ENCODE assay signal across 17 cellular contexts in the genomic region with DNA sequence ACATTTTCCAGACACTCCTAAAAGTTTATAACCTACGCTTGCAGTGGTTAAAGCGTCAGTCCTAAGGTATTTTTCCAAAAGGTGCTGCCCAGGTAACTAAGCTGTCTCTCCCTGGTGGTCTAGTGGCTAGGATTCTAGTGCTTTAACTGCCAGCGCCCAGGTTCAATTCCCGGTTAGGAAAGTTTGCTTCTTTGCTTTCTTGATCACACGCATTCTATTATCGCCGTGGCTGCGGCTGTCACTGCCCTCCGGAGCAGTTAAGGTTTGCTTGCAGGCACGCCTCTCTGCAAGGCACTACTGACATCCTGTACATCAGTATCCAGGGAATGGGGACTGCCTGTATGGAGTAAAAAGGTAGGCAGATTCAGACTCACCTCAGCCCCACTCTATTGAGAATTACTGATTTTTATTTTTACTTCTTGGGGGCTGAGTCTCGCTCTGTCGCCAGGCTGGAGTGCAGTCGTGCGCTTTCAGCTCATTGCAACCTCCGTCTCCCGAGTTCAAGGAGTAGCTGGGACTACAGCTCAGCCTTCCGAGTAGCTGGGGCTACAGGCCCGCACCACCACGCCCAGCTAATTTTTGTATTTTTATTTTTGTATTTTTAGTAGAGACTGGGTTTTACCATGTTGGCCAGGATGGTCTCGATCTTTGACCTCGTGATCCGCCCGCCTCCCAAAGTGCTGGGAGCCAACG. TPM values are rescaled to one million over a fixed set of nuclear protein-coding genes. Genes with fewer than 3 reads are reported as not detected.
A peak's percentile ranks its signal among the peaks of the same experiment; 100 is the strongest.
DNase-seq lines count a peak whose midpoint lies in the region; TF ChIP-seq lines count a peak whose summit lies in the region.
"Had no signal": no experiment of that assay in that cellular context is flagged by ENCODE, and none has a peak within 500 bp of the region (broad histone marks: within the 10 kb centered on the region; RNA-seq: fewer than 3 reads in every experiment).

No MANE protein-coding gene starts in this region.

- no peak overlapping the region for H3K27ac Mint-ChIP-seq in T-helper 2 cell treated with Interferon-gamma antibody and Interleukin-4, amounts not matched to agents 5 μg/mL and 100 μg/mL, for 36 hours
- no peak overlapping the region for H3K27ac Mint-ChIP-seq in chondrocyte (ENCODE audit: unreplicated experiment)
- H3K27ac Mint-ChIP-seq: dendritic cell treated with granulocyte-macrophage colony-stimulating factor and Interleukin-4, amounts not matched to agents 40 ng/mL and 50 ng/mL, for 4 days had no signal

- peaks cover 3% of the 10 kb centered on the region for H3K4me1 Mint-ChIP-seq in T-helper 2 cell treated with Interferon-gamma antibody and Interleukin-4, amounts not matched to agents 5 μg/mL and 100 μg/mL, for 36 hours (ENCODE audit: low read depth)
- H3K4me1 Mint-ChIP-seq in chondrocyte (ENCODE audit: low read depth), result peaks cover 15% of the 10 kb centered on the region

- H3K4me3 ChIP-seq in neural cell (ENCODE audit: low read length), result peak overlapping the region; percentile 52

- no peaks in the 10 kb centered on the region for H3K9me3 Mint-ChIP-seq in T-helper 2 cell treated with Interferon-gamma antibody and Interleukin-4, amounts not matched to agents 5 μg/mL and 100 μg/mL, for 36 hours
- no peaks in the 10 kb centered on the region for H3K9me3 Mint-ChIP-seq in chondrocyte (ENCODE audit: low read depth)
- H3K9me3 Mint-ChIP-seq: dendritic cell treated with granulocyte-macrophage colony-stimulating factor and Interleukin-4, amounts not matched to agents 40 ng/mL and 50 ng/mL, for 4 days had no signal

- no peak for DNase-seq in T-helper 2 cell treated with Interferon-gamma antibody and Interleukin-4, amounts not matched to agents 5 μg/mL and 100 μg/mL, for 36 hours (ENCODE audit: low spot score)
- DNase-seq in T-helper 2 cell (no peak), NCI-H2227 treated with DMSO at 0.1 percent for 48 hours (lab: John Stamatoyannopoulos, UW) (peak; percentile 23), chondrocyte (ENCODE audit: low spot score) (no peak), kidney glomerular epithelial cell (lab: John Stamatoyannopoulos, UW) (no peak), GM19238 (ENCODE audit: insufficient read length, low spot score) (no peak)
- DNase-seq in stimulated activated naive CD4-positive, alpha-beta T cell (lab: John Stamatoyannopoulos, UW), result no peak
- DNase-seq: activated CD4-positive, alpha-beta T cell treated with anti-CD3 and anti-CD28 coated beads for 48 hours; activated naive CD4-positive, alpha-beta T cell treated with Interleukin-2 at 50 U/mL for 16 hours; DND-41; KG1 had no signal

- TF ChIP-seq CTCF in chondrocyte (IDR thresholded peaks at IDR 0.05) (no peak), neural cell (IDR thresholded peaks at IDR 0.05; ENCODE audit: poor library complexity, severe bottlenecking) (no peak)

- H3K79me2 ChIP-seq in neural cell (replicated peaks; ENCODE audit: insufficient read depth, low read length), result no peaks in the 10 kb centered on the region

- H3K4me3 Mint-ChIP-seq in T-helper 2 cell treated with Interferon-gamma antibody and Interleukin-4, amounts not matched to agents 5 μg/mL and 100 μg/mL, for 36 hours, result peak overlapping the region; percentile 38
- H3K4me3 Mint-ChIP-seq in chondrocyte (ENCODE audit: unreplicated experiment), result peak overlapping the region; percentile 71

- no peak overlapping the region for H3K4me2 ChIP-seq in neural cell (ENCODE audit: low read length)

- H3F3A ChIP-seq in neural cell (ENCODE audit: insufficient read depth, low read length, poor library complexity, severe bottlenecking), result no peaks in the 10 kb centered on the region

- H3K36me3 ChIP-seq in neural cell (ENCODE audit: insufficient read depth, low read length), result no peaks in the 10 kb centered on the region
- H3K36me3 ChIP-seq: gastroesophageal sphincter had no signal

- H3K27me3 ChIP-seq in neural cell (ENCODE audit: insufficient read depth, low read depth, low read length), result peaks cover 33% of the 10 kb centered on the region

- H3K27me3 Mint-ChIP-seq in T-helper 2 cell treated with Interferon-gamma antibody and Interleukin-4, amounts not matched to agents 5 μg/mL and 100 μg/mL, for 36 hours (ENCODE audit: low read depth), result peaks cover 2% of the 10 kb centered on the region
- H3K27me3 Mint-ChIP-seq in chondrocyte (ENCODE audit: low read depth), result peaks cover 3% of the 10 kb centered on the region

- H3K9me3 ChIP-seq in neural cell (ENCODE audit: low read length), result no peaks in the 10 kb centered on the region
- H3K9me3 ChIP-seq: gastroesophageal sphincter had no signal

- H3K36me3 Mint-ChIP-seq in T-helper 2 cell treated with Interferon-gamma antibody and Interleukin-4, amounts not matched to agents 5 μg/mL and 100 μg/mL, for 36 hours (ENCODE audit: low read depth), result no peaks in the 10 kb centered on the region
- no peaks in the 10 kb centered on the region for H3K36me3 Mint-ChIP-seq in chondrocyte (ENCODE audit: low read depth)

- no peaks in the 10 kb centered on the region for H4K20me1 ChIP-seq in neural cell (ENCODE audit: insufficient read depth)

- no peak overlapping the region for H3K9ac ChIP-seq in neural cell (ENCODE audit: low read length)

- H3K9me2 ChIP-seq in neural cell (ENCODE audit: insufficient read depth, low read length), result no peaks in the 10 kb centered on the region

- TF ChIP-seq EP300 in neural cell (conservative IDR thresholded peaks at IDR 0.05; ENCODE audit: poor library complexity, severe bottlenecking), result no peak

- no peak overlapping the region for H2AFZ ChIP-seq in neural cell (ENCODE audit: low read depth, low read length)

- H3K27ac ChIP-seq in neural cell (ENCODE audit: low read length), result no peak overlapping the region
- H3K27ac ChIP-seq: gastroesophageal sphincter had no signal

- no peak for TF ChIP-seq RAD21 in neural cell (conservative IDR thresholded peaks at IDR 0.05)

TF ChIP-seq in neural cell, 6 proteins besides CTCF, POLR2A, EP300 and RAD21:
- TF ChIP-seq, protein P1, sequence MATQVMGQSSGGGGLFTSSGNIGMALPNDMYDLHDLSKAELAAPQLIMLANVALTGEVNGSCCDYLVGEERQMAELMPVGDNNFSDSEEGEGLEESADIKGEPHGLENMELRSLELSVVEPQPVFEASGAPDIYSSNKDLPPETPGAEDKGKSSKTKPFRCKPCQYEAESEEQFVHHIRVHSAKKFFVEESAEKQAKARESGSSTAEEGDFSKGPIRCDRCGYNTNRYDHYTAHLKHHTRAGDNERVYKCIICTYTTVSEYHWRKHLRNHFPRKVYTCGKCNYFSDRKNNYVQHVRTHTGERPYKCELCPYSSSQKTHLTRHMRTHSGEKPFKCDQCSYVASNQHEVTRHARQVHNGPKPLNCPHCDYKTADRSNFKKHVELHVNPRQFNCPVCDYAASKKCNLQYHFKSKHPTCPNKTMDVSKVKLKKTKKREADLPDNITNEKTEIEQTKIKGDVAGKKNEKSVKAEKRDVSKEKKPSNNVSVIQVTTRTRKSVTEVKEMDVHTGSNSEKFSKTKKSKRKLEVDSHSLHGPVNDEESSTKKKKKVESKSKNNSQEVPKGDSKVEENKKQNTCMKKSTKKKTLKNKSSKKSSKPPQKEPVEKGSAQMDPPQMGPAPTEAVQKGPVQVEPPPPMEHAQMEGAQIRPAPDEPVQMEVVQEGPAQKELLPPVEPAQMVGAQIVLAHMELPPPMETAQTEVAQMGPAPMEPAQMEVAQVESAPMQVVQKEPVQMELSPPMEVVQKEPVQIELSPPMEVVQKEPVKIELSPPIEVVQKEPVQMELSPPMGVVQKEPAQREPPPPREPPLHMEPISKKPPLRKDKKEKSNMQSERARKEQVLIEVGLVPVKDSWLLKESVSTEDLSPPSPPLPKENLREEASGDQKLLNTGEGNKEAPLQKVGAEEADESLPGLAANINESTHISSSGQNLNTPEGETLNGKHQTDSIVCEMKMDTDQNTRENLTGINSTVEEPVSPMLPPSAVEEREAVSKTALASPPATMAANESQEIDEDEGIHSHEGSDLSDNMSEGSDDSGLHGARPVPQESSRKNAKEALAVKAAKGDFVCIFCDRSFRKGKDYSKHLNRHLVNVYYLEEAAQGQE (IDR thresholded peaks at IDR 0.05; ENCODE audit: borderline replicate concordance), result no peak
- TF ChIP-seq TAF1 (IDR thresholded peaks at IDR 0.05; ENCODE audit: low read depth) (no peak), MXI1 (conservative IDR thresholded peaks at IDR 0.05; ENCODE audit: poor library complexity, severe bottlenecking) (no peak), EZH2 (IDR thresholded peaks at IDR 0.05; ENCODE audit: borderline replicate concordance, insufficient read depth, low read length, poor library complexity, severe bottlenecking) (no peak), POLR2AphosphoS5 (IDR thresholded peaks at IDR 0.05) (no peak), SMC3 (conservative IDR thresholded peaks at IDR 0.05; ENCODE audit: poor library complexity) (no peak)

RNA-seq across cellular contexts. Expression of a gene that starts 53.2 kb away (rescaled TPM):
- total RNA-seq in chondrocyte, result not detected in 3 replicates
- polyA plus RNA-seq in neural cell, result not detected in 2 replicates
- not detected in 2 replicates for polyA minus RNA-seq in neural cell
- total RNA-seq: gastroesophageal sphincter, mammary epithelial cell, pulmonary artery endothelial cell, subcutaneous adipose tissue had no signal
- polyA plus RNA-seq: mammary epithelial cell had no signal
